Comparison of ENCODE assay signal across 21 cellular contexts in the genomic region with DNA sequence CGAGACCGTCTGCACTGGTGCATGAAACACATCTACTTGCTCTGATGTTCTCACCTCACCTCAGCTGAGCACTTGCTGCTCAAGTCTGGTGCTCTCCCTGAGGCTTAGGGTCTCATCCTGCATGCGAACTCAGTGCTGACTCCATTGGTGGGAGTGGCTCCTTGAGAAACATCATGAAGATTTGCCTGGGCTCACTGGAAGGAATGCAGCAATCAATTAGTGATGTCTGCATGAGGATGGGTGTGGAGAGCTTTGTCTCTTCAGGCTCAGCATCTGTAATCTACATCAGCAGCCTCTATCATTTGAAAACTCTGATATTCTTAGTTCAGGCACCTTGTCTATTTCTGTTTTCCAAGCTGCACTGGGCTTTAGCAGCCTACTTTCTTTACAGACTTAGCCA.
DNase-seq lines count a peak whose midpoint lies in the region; ATAC-seq, FAIRE-seq and TF ChIP-seq lines count a peak whose summit lies in the region.
"Had no signal": no experiment of that assay in that cellular context is flagged by ENCODE, and none has a peak within 500 bp of the region (broad histone marks: within the 10 kb centered on the region; RNA-seq: fewer than 3 reads in every experiment).

No MANE protein-coding gene starts in this region.

- peak; percentile 3 for DNase-seq in activated naive CD4-positive, alpha-beta T cell treated with anti-CD3 and anti-CD28 coated beads for 36 hours
- DNase-seq in activated naive CD4-positive, alpha-beta T cell treated with anti-CD3 and anti-CD28 coated beads, Interleukin-2, amount 50 U/mL, for 16 hours: no peak
- DNase-seq in K562 (ENCODE audit: extremely low read depth in 1 of 4, low spot score in 3 of 4): no peak
- DNase-seq in mesenteric fat pad (ENCODE audit: low spot score): peak; percentile 18
- DNase-seq in COLO668 (lab: John Stamatoyannopoulos, UW; ENCODE audit: unreplicated experiment): no peak
- no peak for DNase-seq in effector memory CD8-positive, alpha-beta T cell
- DNase-seq: CD8-positive, alpha-beta T cell; COR-L47; DMS 273 treated with DMSO at 0.1 percent for 48 hours; DMS53; DND-41; EL; GOT3; H9; IMR-90; KBM-7 had no signal

- no peaks in the 10 kb centered on the region for H3K4me1 ChIP-seq in K562 (replicated peaks in 1 of 2; ENCODE audit: control insufficient read depth in 2 of 2, insufficient read depth in 2 of 2, low read length in 2 of 2)
- H3K4me1 ChIP-seq: BLaER1 treated with 17β-estradiol and CSF1 and Interleukin-3, amounts not matched to agents 10 nM and 100 nM had no signal

- no peak for FAIRE-seq in K562 (lab: Jason Lieb, UNC)
- FAIRE-seq: GM12891, HTR-8/SVneo had no signal

- no peaks in the 10 kb centered on the region for H3K36me3 Mint-ChIP-seq in activated naive CD4-positive, alpha-beta T cell treated with anti-CD3 and anti-CD28 coated beads for 36 hours (ENCODE audit: low read depth)
- H3K36me3 Mint-ChIP-seq in effector memory CD8-positive, alpha-beta T cell (ENCODE audit: insufficient read depth): no peaks in the 10 kb centered on the region
- H3K36me3 Mint-ChIP-seq: CD8-positive, alpha-beta T cell had no signal

- peaks cover 4% of the 10 kb centered on the region for H3K9me3 ChIP-seq in K562 (replicated peaks; ENCODE audit: control insufficient read depth, insufficient read depth, low read depth, low read length)

- no peaks in the 10 kb centered on the region for H3K79me2 ChIP-seq in K562 (ENCODE audit: control insufficient read depth, insufficient read depth, low read length)

- no peak for TF ChIP-seq RAD21 in K562 (CRISPR knock-in tag; conservative IDR thresholded peaks at IDR 0.05 in 1 of 2, IDR thresholded peaks at IDR 0.05 in 1 of 2)

- TF ChIP-seq POLR2A in K562 (conservative IDR thresholded peaks at IDR 0.05): no peak

- H4K20me1 ChIP-seq in K562 (replicated peaks; ENCODE audit: control insufficient read depth, insufficient read depth, low read length): no peaks in the 10 kb centered on the region
- H4K20me1 ChIP-seq: BLaER1 treated with 17β-estradiol and CSF1 and Interleukin-3, amounts not matched to agents 10 nM and 100 nM had no signal

- H3K27me3 Mint-ChIP-seq in activated naive CD4-positive, alpha-beta T cell treated with anti-CD3 and anti-CD28 coated beads for 36 hours (ENCODE audit: low read depth): peaks cover 5% of the 10 kb centered on the region
- peaks cover 0 to 23% of the 10 kb centered on the region in 2 donors for H3K27me3 Mint-ChIP-seq in effector memory CD8-positive, alpha-beta T cell
- H3K27me3 Mint-ChIP-seq: B cell had no signal

- H3K9me3 Mint-ChIP-seq in activated naive CD4-positive, alpha-beta T cell treated with anti-CD3 and anti-CD28 coated beads for 36 hours: no peaks in the 10 kb centered on the region
- no peaks in the 10 kb centered on the region for H3K9me3 Mint-ChIP-seq in effector memory CD8-positive, alpha-beta T cell
- H3K9me3 Mint-ChIP-seq: CD8-positive, alpha-beta T cell had no signal

- no peak overlapping the region for H3K9ac ChIP-seq in K562 (ENCODE audit: insufficient read depth in 1 of 2, low read depth in 2 of 2, low read length in 2 of 2)
- H3K9ac ChIP-seq: BLaER1 treated with 17β-estradiol and CSF1 and Interleukin-3, amounts not matched to agents 10 nM and 100 nM had no signal

- no peak overlapping the region for H3K4me3 ChIP-seq in K562
- H3K4me3 ChIP-seq: BLaER1 treated with 17β-estradiol and CSF1 and Interleukin-3, amounts not matched to agents 10 nM and 100 nM had no signal

- no TSS peak for BruUV-seq in K562 (replicated peaks; lab: Mats Ljungman, UMichigan)

- H2AFZ ChIP-seq in K562 (ENCODE audit: low read depth, low read length): no peak overlapping the region

- no peak overlapping the region for H3K27ac ChIP-seq in K562 (ENCODE audit: extremely low read depth, low read depth, low read length)
- H3K27ac ChIP-seq: BLaER1 treated with 17β-estradiol and CSF1 and Interleukin-3, amounts not matched to agents 10 nM and 100 nM; HL-60 had no signal

- no peaks in the 10 kb centered on the region for H3K4me1 Mint-ChIP-seq in activated naive CD4-positive, alpha-beta T cell treated with anti-CD3 and anti-CD28 coated beads for 36 hours (ENCODE audit: low read depth)
- H3K4me1 Mint-ChIP-seq in effector memory CD8-positive, alpha-beta T cell (ENCODE audit: low read depth in 2 of 2): no peaks in the 10 kb centered on the region
- H3K4me1 Mint-ChIP-seq: B cell had no signal

- TF ChIP-seq EP300 in K562 (IDR thresholded peaks at IDR 0.05; ENCODE audit: low read length): no peak

- no peak for TF ChIP-seq CTCF in K562 (IDR thresholded peaks at IDR 0.05 in 2 of 3, conservative IDR thresholded peaks at IDR 0.05 in 1 of 3; ENCODE audit: insufficient read depth in 2 of 3, low read depth in 1 of 3, low read length in 3 of 3)

- H3K4me3 Mint-ChIP-seq in activated naive CD4-positive, alpha-beta T cell treated with anti-CD3 and anti-CD28 coated beads for 36 hours: no peak overlapping the region
- no peak overlapping the region for H3K4me3 Mint-ChIP-seq in effector memory CD8-positive, alpha-beta T cell
- H3K4me3 Mint-ChIP-seq: B cell; CD8-positive, alpha-beta T cell; H9 had no signal

- no peak overlapping the region for H3K27ac Mint-ChIP-seq in activated naive CD4-positive, alpha-beta T cell treated with anti-CD3 and anti-CD28 coated beads for 36 hours
- H3K27ac Mint-ChIP-seq in effector memory CD8-positive, alpha-beta T cell: no peak overlapping the region
- H3K27ac Mint-ChIP-seq: B cell; CD8-positive, alpha-beta T cell; H9 had no signal

- POLR2A ChIA-PET in K562 (lab: Yijun Ruan, JAX): interaction anchor here (0.6 kb wide), 1 partner anchor 816 kb away, joined by 3 read pairs; no protein-coding TSS in a partner anchor

- H3K4me2 ChIP-seq in K562 (ENCODE audit: insufficient read depth, low read length): no peak overlapping the region
- H3K4me2 ChIP-seq: BLaER1 treated with 17β-estradiol and CSF1 and Interleukin-3, amounts not matched to agents 10 nM and 100 nM had no signal

- no peaks in the 10 kb centered on the region for H3K9me1 ChIP-seq in K562 (ENCODE audit: control insufficient read depth, insufficient read depth, low read length)

- in situ Hi-C loops in K562 (cut with MboI): no loop called here

- no peak for ATAC-seq in K562
- no peak for ATAC-seq in effector memory CD8-positive, alpha-beta T cell (replicated peaks)
- ATAC-seq: CD8-positive, alpha-beta T cell had no signal

- peaks cover 0 to 19% of the 10 kb centered on the region in 2 experiments; a peak in 3 of 5 replicates for H3K27me3 ChIP-seq in K562 (ENCODE audit: control insufficient read depth in 2 of 2, insufficient read depth in 2 of 2, low read length in 2 of 2)
- H3K27me3 ChIP-seq: BLaER1 treated with 17β-estradiol and CSF1 and Interleukin-3, amounts not matched to agents 10 nM and 100 nM had no signal

- no peaks in the 10 kb centered on the region for H3K36me3 ChIP-seq in K562 (ENCODE audit: control insufficient read depth, insufficient read depth, low read length)
- H3K36me3 ChIP-seq: BLaER1 treated with 17β-estradiol and CSF1 and Interleukin-3, amounts not matched to agents 10 nM and 100 nM had no signal

- CTCF ChIA-PET in activated naive CD4-positive, alpha-beta T cell treated with anti-CD3 and anti-CD28 coated beads for 36 hours (lab: Charles Lee): no interaction called here
- CTCF ChIA-PET in K562 (lab: Yijun Ruan, JAX; ENCODE audit: low intra/inter-chr PET ratio): no interaction called here

- intact Hi-C loops in activated naive CD4-positive, alpha-beta T cell treated with anti-CD3 and anti-CD28 coated beads for 36 hours (cut with micrococcal nuclease): no loop called here
- intact Hi-C loops in K562 (cut with micrococcal nuclease): no loop called here

- WGBS in K562 (ENCODE audit: insufficient coverage, low coverage, missing lambda C conversion rate): 0% methylated on average over 3 of the region's 3 CpGs

TF ChIP-seq in K562, 482 proteins besides CTCF, POLR2A, EP300 and RAD21 (continues in another document):
- TF ChIP-seq, protein P1, sequence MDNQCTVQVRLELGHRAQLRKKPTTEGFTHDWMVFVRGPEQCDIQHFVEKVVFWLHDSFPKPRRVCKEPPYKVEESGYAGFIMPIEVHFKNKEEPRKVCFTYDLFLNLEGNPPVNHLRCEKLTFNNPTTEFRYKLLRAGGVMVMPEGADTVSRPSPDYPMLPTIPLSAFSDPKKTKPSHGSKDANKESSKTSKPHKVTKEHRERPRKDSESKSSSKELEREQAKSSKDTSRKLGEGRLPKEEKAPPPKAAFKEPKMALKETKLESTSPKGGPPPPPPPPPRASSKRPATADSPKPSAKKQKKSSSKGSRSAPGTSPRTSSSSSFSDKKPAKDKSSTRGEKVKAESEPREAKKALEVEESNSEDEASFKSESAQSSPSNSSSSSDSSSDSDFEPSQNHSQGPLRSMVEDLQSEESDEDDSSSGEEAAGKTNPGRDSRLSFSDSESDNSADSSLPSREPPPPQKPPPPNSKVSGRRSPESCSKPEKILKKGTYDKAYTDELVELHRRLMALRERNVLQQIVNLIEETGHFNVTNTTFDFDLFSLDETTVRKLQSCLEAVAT (IDR thresholded peaks at IDR 0.05): peak in 1 of 2 experiments; percentile 93; a peak in 2 of 4 replicates
- 0 out of 2 replicates have a peak, but pooled peaks have one; percentile 56 for TF ChIP-seq ZNF23 (CRISPR knock-in tag; IDR thresholded peaks at IDR 0.05)
- TF ChIP-seq CBFA2T3 (IDR thresholded peaks at IDR 0.05): no peak

Comparison
In these comparisons a context has a peak if more than half of its experiments do, and no peak if none do; other contexts are left out.
1. DNase-seq: peak in activated naive CD4-positive, alpha-beta T cell treated with anti-CD3 and anti-CD28 coated beads for 36 hours (single experiment) and mesenteric fat pad (single experiment); none in activated naive CD4-positive, alpha-beta T cell treated with anti-CD3 and anti-CD28 coated beads, Interleukin-2, amount 50 U/mL, for 16 hours (single experiment), K562 (0 of 4), COLO668 (single experiment) and effector memory CD8-positive, alpha-beta T cell (0 of 3).